ENCODE assay signal across 8 cellular contexts in genomic region chr12:117190210-117190781, GRCh38. TPM values are rescaled to one million over a fixed set of nuclear protein-coding genes. Genes with fewer than 3 reads are reported as not detected.
A peak's percentile ranks its signal among the peaks of the same experiment; 100 is the strongest.
DNase-seq lines count a peak whose midpoint lies in the region; ATAC-seq, FAIRE-seq and TF ChIP-seq lines count a peak whose summit lies in the region.

FBXO21 (minus strand) TSS chr12:117190470; CDS start chr12:117190456, 14 bp downstream.

- POLR2A ChIA-PET in BJ (lab: Charles Lee), result no interaction called here
- POLR2A ChIA-PET in HepG2 (lab: Yijun Ruan, JAX), result no interaction called here

- H3K4me3 Mint-ChIP-seq in dendritic cell treated with granulocyte-macrophage colony-stimulating factor and Interleukin-4, amounts not matched to agents 40 ng/mL and 50 ng/mL, for 4 days, result peak within 1 kb of the TSS; percentile 84

- no TSS peak for BruUV-seq in HepG2 (replicated peaks; lab: Mats Ljungman, UMichigan)

- intact Hi-C loops in dendritic cell treated with granulocyte-macrophage colony-stimulating factor and Interleukin-4, amounts not matched to agents 40 ng/mL and 50 ng/mL, for 4 days (cut with micrococcal nuclease), result no loop called here
- intact Hi-C loops in HepG2 (cut with micrococcal nuclease; ENCODE audit: unreplicated experiment), result no loop called here

- WGBS in HepG2 (ENCODE audit: low lambda C conversion rate), result under 1% methylated on average over 24 of the region's 59 CpGs

- peaks cover 31% of the 10 kb centered on the region for H3K4me1 ChIP-seq in HepG2 (ENCODE audit: insufficient read depth, low read length)

- H3K27me3 Mint-ChIP-seq in dendritic cell treated with granulocyte-macrophage colony-stimulating factor and Interleukin-4, amounts not matched to agents 40 ng/mL and 50 ng/mL, for 4 days, result peaks cover 38% of the 10 kb centered on the region

- H3K4me3 ChIP-seq in BJ (ENCODE audit: low read depth, low read length), result peak within 1 kb of the TSS; percentile 97
- H3K4me3 ChIP-seq in HepG2 (replicated peaks in 1 of 3; ENCODE audit: insufficient read depth in 1 of 3, low read depth in 2 of 3, low read length in 3 of 3), result peak within 1 kb of the TSS; percentile 82 to 100 (median 92)

- TF ChIP-seq POLR2A in HepG2 (IDR thresholded peaks at IDR 0.05; ENCODE audit: insufficient read depth in 1 of 2, low read depth in 2 of 2, low read length in 2 of 2), result peak; percentile 87 to 96

- peaks cover 7% of the 10 kb centered on the region for H4K20me1 ChIP-seq in HepG2 (ENCODE audit: insufficient read depth, low read length)

- H3K9me3 Mint-ChIP-seq in dendritic cell treated with granulocyte-macrophage colony-stimulating factor and Interleukin-4, amounts not matched to agents 40 ng/mL and 50 ng/mL, for 4 days, result peaks cover 9% of the 10 kb centered on the region

- CTCF ChIA-PET in BJ (lab: Yijun Ruan, JAX) (no interaction called here), HepG2 (lab: Yijun Ruan, JAX; ENCODE audit: low intra/inter-chr PET ratio, low total read pairs) (no interaction called here)

- TF ChIP-seq CTCF in BJ (IDR thresholded peaks at IDR 0.05; ENCODE audit: insufficient read depth, low read depth, low read length), result no peak
- no peak for TF ChIP-seq CTCF in HepG2 (CRISPR knock-in tag; IDR thresholded peaks at IDR 0.05)

- H3K27me3 ChIP-seq in BJ (ENCODE audit: control insufficient read depth, insufficient read depth, low read length), result no peaks in the 10 kb centered on the region
- peaks cover 0 to 2% of the 10 kb centered on the region in 2 experiments; a peak in 2 of 5 replicates for H3K27me3 ChIP-seq in HepG2 (ENCODE audit: control insufficient read depth in 1 of 2, insufficient read depth in 2 of 2, low read length in 2 of 2)

- ATAC-seq in GM19324 (IDR thresholded peaks at IDR 0.05; ENCODE audit: low FRiP score, unreplicated experiment) (peak; percentile 90), HG03460 (IDR thresholded peaks at IDR 0.05; ENCODE audit: unreplicated experiment) (peak; percentile 92), HepG2 (peak; percentile 90)

- peaks cover 19% of the 10 kb centered on the region for H3K4me1 Mint-ChIP-seq in dendritic cell treated with granulocyte-macrophage colony-stimulating factor and Interleukin-4, amounts not matched to agents 40 ng/mL and 50 ng/mL, for 4 days (ENCODE audit: low read depth)

- TF ChIP-seq RAD21 in HepG2 (CRISPR knock-in tag; IDR thresholded peaks at IDR 0.05), result peak; percentile 66

- DNase-seq in BJ (ENCODE audit: low read depth) (no peak), NCI-H526 (lab: John Stamatoyannopoulos, UW) (peak; percentile 73 to 95), HepG2 (ENCODE audit: low spot score) (peak; percentile 65)
- peak; percentile 86 to 92 for DNase-seq in activated CD4-positive, alpha-beta T cell treated with anti-CD3 and anti-CD28 coated beads, Interleukin-2, amount 50 U/mL, for 24 hours (ENCODE audit: low read depth in 1 of 2, low spot score in 1 of 2)
- DNase-seq in stimulated activated CD4-positive, alpha-beta T cell treated with anti-CD3 and anti-CD28 coated beads, Interleukin-2, amount 100 ng/mL, for 48 hours, result peak; percentile 92 to 96

- peaks cover 22% of the 10 kb centered on the region for H3K79me2 ChIP-seq in HepG2 (ENCODE audit: insufficient read depth, low read length)

- no peaks in the 10 kb centered on the region for H3K9me3 ChIP-seq in HepG2 (ENCODE audit: low read length)

- in situ Hi-C loops in HepG2 (cut with HindIII; ENCODE audit: extremely low pct_ligation_motif_present, low pct_unique_long_range_greater_than_20kb), result no loop called here

- H3K27ac Mint-ChIP-seq in dendritic cell treated with granulocyte-macrophage colony-stimulating factor and Interleukin-4, amounts not matched to agents 40 ng/mL and 50 ng/mL, for 4 days, result peak within 1 kb of the TSS; percentile 77

- H3K36me3 Mint-ChIP-seq in dendritic cell treated with granulocyte-macrophage colony-stimulating factor and Interleukin-4, amounts not matched to agents 40 ng/mL and 50 ng/mL, for 4 days (ENCODE audit: low read depth), result peaks cover 24% of the 10 kb centered on the region

- H3K4me2 ChIP-seq in HepG2 (ENCODE audit: low read depth, low read length), result peak within 1 kb of the TSS; percentile 96

- H3K9ac ChIP-seq in HepG2 (ENCODE audit: insufficient read depth, low read depth, low read length), result peak within 1 kb of the TSS; percentile 87

- H2AFZ ChIP-seq in HepG2 (ENCODE audit: low read length), result no peak within 1 kb of the TSS

- H3K36me3 ChIP-seq in BJ (ENCODE audit: control insufficient read depth, insufficient read depth, low read length) (no peaks in the 10 kb centered on the region; the same call in 1 of the 2 replicates), HepG2 (replicated peaks in 1 of 2; ENCODE audit: control insufficient read depth in 1 of 2, insufficient read depth in 2 of 2, low read length in 2 of 2) (peaks cover 0 to 7% of the 10 kb centered on the region in 2 experiments; a peak in 3 of 5 replicates)

- no peak for TF ChIP-seq EP300 in HepG2 (IDR thresholded peaks at IDR 0.05; ENCODE audit: low read depth in 2 of 2, low read length in 2 of 2)
- no peak for TF ChIP-seq EP300 in HepG2 (CRISPR knock-in tag; IDR thresholded peaks at IDR 0.05; ENCODE audit: borderline replicate concordance)

- no peak for FAIRE-seq in HepG2 (lab: Jason Lieb, UNC)

- peak within 1 kb of the TSS; percentile 70 for H3K27ac ChIP-seq in HepG2 (ENCODE audit: extremely low read length, insufficient read depth, low read length)

TF ChIP-seq in HepG2, 621 proteins besides CTCF, POLR2A, EP300 and RAD21 (continues in another document):
- TF ChIP-seq ZGPAT (CRISPR knock-in tag; IDR thresholded peaks at IDR 0.05), result peak; percentile 43; the same call in 1 of the 2 replicates
- peak; percentile 52; the same call in 1 of the 2 replicates for TF ChIP-seq NR0B2 (CRISPR knock-in tag; IDR thresholded peaks at IDR 0.05)
- TF ChIP-seq ZNF782 (CRISPR knock-in tag; IDR thresholded peaks at IDR 0.05; ENCODE audit: borderline replicate concordance), result no peak

RNA-seq across cellular contexts. Expression of gene FBXO21, which starts in this region (rescaled TPM):
- polyA plus RNA-seq in BJ (2011; rRNA removed) (28.9 and 29.8 TPM in 2 replicates), HepG2 (2011; rRNA removed) (15.6 and 20.0 TPM in 2 replicates)
- 39.8 and 82.1 TPM in 2 replicates for polyA minus RNA-seq in BJ (2011; rRNA and poly(A)+ RNA removed)
- 32.5 and 45.2 TPM in 2 replicates for total RNA-seq in HepG2 (2016; rRNA removed; fragmentation: Illumina TruSeq; extraction: Trizol)
- 1.2 and 1.6 TPM in 2 replicates for total RNA-seq in HepG2 (2016; cell fraction: cytosol; rRNA removed; fragmentation: Illumina TruSeq; extraction: Trizol; ENCODE audit: low read depth)
- 29.2 and 45.9 TPM in 2 replicates for total RNA-seq in HepG2 (2016; cell fraction: insoluble cytoplasmic fraction; rRNA removed; fragmentation: Illumina TruSeq; extraction: Trizol)
- total RNA-seq in HepG2 (2016; cell fraction: membrane; rRNA removed; fragmentation: Illumina TruSeq; extraction: Trizol), result 7.6 and 9.0 TPM in 2 replicates
- total RNA-seq in HepG2 (2016; cell fraction: nucleus; rRNA removed; fragmentation: Illumina TruSeq; extraction: Trizol), result 19.3 and 21.9 TPM in 2 replicates
- polyA plus RNA-seq in HepG2 (2011; cell fraction: cytosol; rRNA removed), result 44.0 and 49.3 TPM in 2 replicates
- 22.4 and 32.9 TPM in 2 replicates for polyA plus RNA-seq in HepG2 (2011; cell fraction: nucleus; rRNA removed)
- 14.2 and 18.3 TPM in 2 replicates for polyA plus RNA-seq in HepG2 (2012)
- polyA plus RNA-seq in HepG2 (2016; cell fraction: cytosol; fragmentation: Illumina TruSeq; extraction: Trizol; ENCODE audit: low read depth), result 0.60 and 0.85 TPM in 2 replicates
- polyA plus RNA-seq in HepG2 (2016; cell fraction: insoluble cytoplasmic fraction; fragmentation: Illumina TruSeq; extraction: Trizol; ENCODE audit: low read depth), result 26.4 and 28.2 TPM in 2 replicates
- 3.0 and 3.4 TPM in 2 replicates for polyA plus RNA-seq in HepG2 (2016; cell fraction: membrane; fragmentation: Illumina TruSeq; extraction: Trizol; ENCODE audit: low read depth)
- polyA plus RNA-seq in HepG2 (2016; cell fraction: nucleus; fragmentation: Illumina TruSeq; extraction: Trizol; ENCODE audit: insufficient read depth, low read depth), result 17.7 TPM in 2 replicates
- 86.0 and 120 TPM in 2 replicates for polyA minus RNA-seq in HepG2 (2011; rRNA and poly(A)+ RNA removed; ENCODE audit: low replicate concordance)
- 28.2 and 31.5 TPM in 2 replicates for polyA minus RNA-seq in HepG2 (2011; cell fraction: cytosol; rRNA and poly(A)+ RNA removed)
- polyA minus RNA-seq in HepG2 (2011; cell fraction: nucleus; rRNA and poly(A)+ RNA removed), result 14.8 and 21.6 TPM in 2 replicates
